Comparison of ENCODE assay signal across 8 cellular contexts in genomic region chr15:80977627-80978036, GRCh38. TPM values are rescaled to one million over a fixed set of nuclear protein-coding genes. Genes with fewer than 3 reads are reported as not detected.
A peak's percentile ranks its signal among the peaks of the same experiment; 100 is the strongest.
DNase-seq lines count a peak whose midpoint lies in the region; ATAC-seq, FAIRE-seq and TF ChIP-seq lines count a peak whose summit lies in the region.

No MANE protein-coding gene starts in this region.

- no peak overlapping the region for H2AFZ ChIP-seq in keratinocyte (ENCODE audit: control insufficient read depth, low read length)

- no peaks in the 10 kb centered on the region for H3K9me1 ChIP-seq in keratinocyte (ENCODE audit: control insufficient read depth, extremely low read depth, insufficient read depth, low read length)

- H3K36me3 Mint-ChIP-seq in CD14-positive monocyte (peaks cover 54 to 65% of the 10 kb centered on the region in 2 donors), brain (peaks cover 30% of the 10 kb centered on the region)

- H3K27ac Mint-ChIP-seq in CD14-positive monocyte (peak overlapping the region in 6 of 7 donors; percentile 14 to 78 (median 68)), brain (peak overlapping the region; percentile 20 to 77 (median 64))

- H3K4me1 ChIP-seq in keratinocyte (ENCODE audit: control insufficient read depth, extremely low read depth, insufficient read depth, low read length) = peaks cover 2% of the 10 kb centered on the region

- no peak overlapping the region for H3K27ac ChIP-seq in HL-60 (replicated peaks)
- H3K27ac ChIP-seq in keratinocyte (ENCODE audit: control insufficient read depth, insufficient read depth, low read length) = no peak overlapping the region

- peaks cover 26% of the 10 kb centered on the region for H3K79me2 ChIP-seq in keratinocyte (ENCODE audit: control insufficient read depth, insufficient read depth, low read length)

- peak; percentile 65 for FAIRE-seq in keratinocyte (lab: Jason Lieb, UNC)

- no peaks in the 10 kb centered on the region for H3K9me3 ChIP-seq in keratinocyte (ENCODE audit: control insufficient read depth, low read depth, low read length)

- TF ChIP-seq CTCF in CD14-positive monocyte (IDR thresholded peaks at IDR 0.05) (peak; percentile 72), HL-60 (IDR thresholded peaks at IDR 0.05; ENCODE audit: insufficient read depth, low read length) (no peak), brain (conservative IDR thresholded peaks at IDR 0.05) (peak; percentile 76 to 88), keratinocyte (optimal IDR thresholded peaks at IDR 0.05 in 1 of 3, IDR thresholded peaks at IDR 0.05 in 1 of 3, conservative IDR thresholded peaks at IDR 0.05 in 1 of 3; ENCODE audit: extremely low read depth in 1 of 3, insufficient read depth in 2 of 3, low read length in 3 of 3) (peak; percentile 84 to 85 (median 85))

- dilution Hi-C loops in keratinocyte (cut with MboI; ENCODE audit: extremely low pct_ligation_motif_present, low sequenced_read_pairs) = no loop called here

- peaks cover 3 to 27% of the 10 kb centered on the region in 2 experiments for H3K36me3 ChIP-seq in keratinocyte (ENCODE audit: control insufficient read depth in 2 of 2, extremely low read depth in 1 of 2, insufficient read depth in 2 of 2, low read length in 2 of 2)

- no peaks in the 10 kb centered on the region for H3K27me3 ChIP-seq in HL-60 (ENCODE audit: insufficient read depth, poor library complexity, severe bottlenecking)
- no peaks in the 10 kb centered on the region for H3K27me3 ChIP-seq in keratinocyte (ENCODE audit: control insufficient read depth, extremely low read depth, insufficient read depth, low read length)

- peaks cover 0 to 2% (median 0%) of the 10 kb centered on the region in 7 donors for H3K9me3 Mint-ChIP-seq in CD14-positive monocyte
- no peaks in the 10 kb centered on the region for H3K9me3 Mint-ChIP-seq in brain

- intact Hi-C loops in CD14-positive monocyte (cut with micrococcal nuclease) = loop anchor here (5.0 to 10.0 kb wide), 2 partner anchors 127 to 290 kb away; no protein-coding TSS in a partner anchor

- H3K4me2 ChIP-seq in keratinocyte (ENCODE audit: control insufficient read depth, extremely low read depth, insufficient read depth, low read depth, low read length) = no peak overlapping the region

- no peak overlapping the region for H3K9ac ChIP-seq in keratinocyte (ENCODE audit: control insufficient read depth, extremely low read depth, insufficient read depth, low read length)

- ATAC-seq in SK-N-SH treated with all-trans-retinoic acid at 6 μM for 48 hours (peak; percentile 84), GM18498 (IDR thresholded peaks at IDR 0.05; ENCODE audit: unreplicated experiment) (no peak), HG03108 (IDR thresholded peaks at IDR 0.05; ENCODE audit: unreplicated experiment) (no peak)

- no peak for DNase-seq in CD14-positive monocyte (ENCODE audit: low spot score)
- DNase-seq in HL-60 (ENCODE audit: low read depth in 1 of 2, low spot score in 1 of 2) = peak; percentile 38 to 64
- DNase-seq in keratinocyte (ENCODE audit: low read depth, low spot score) = no peak
- peak; percentile 3 to 10 (median 8) for DNase-seq in stimulated activated naive CD4-positive, alpha-beta T cell (lab: John Stamatoyannopoulos, UW)

- H3K27me3 Mint-ChIP-seq in CD14-positive monocyte (ENCODE audit: low read depth in 3 of 3) = no peaks in the 10 kb centered on the region
- no peaks in the 10 kb centered on the region for H3K27me3 Mint-ChIP-seq in brain

- H3K4me3 ChIP-seq in HL-60 (replicated peaks; ENCODE audit: insufficient read depth, low read length) = no peak overlapping the region
- no peak overlapping the region for H3K4me3 ChIP-seq in keratinocyte (ENCODE audit: control insufficient read depth in 2 of 3, extremely low read depth in 1 of 3, insufficient read depth in 2 of 3, low read depth in 1 of 3, low read length in 3 of 3)

- peaks cover 8% of the 10 kb centered on the region for H4K20me1 ChIP-seq in keratinocyte (ENCODE audit: control insufficient read depth, extremely low read depth, insufficient read depth, low read length)

- H3K4me1 Mint-ChIP-seq in CD14-positive monocyte (peaks cover 13% of the 10 kb centered on the region), brain (peaks cover 37% of the 10 kb centered on the region)

- H3K4me3 Mint-ChIP-seq in CD14-positive monocyte (no peak overlapping the region), brain (peak overlapping the region in 1 of 5 experiments; percentile 48)

TF ChIP-seq in SK-N-SH treated with all-trans-retinoic acid at 6 μM for 48 hours, 23 proteins besides CTCF, POLR2A, EP300 and RAD21:
- TF ChIP-seq ZNF8 (CRISPR knock-in tag; IDR thresholded peaks at IDR 0.05) (no peak), ZFP30 (CRISPR knock-in tag; IDR thresholded peaks at IDR 0.05) (no peak), ZFP3 (CRISPR knock-in tag; IDR thresholded peaks at IDR 0.05) (no peak), ARNTL (CRISPR knock-in tag; IDR thresholded peaks at IDR 0.05; ENCODE audit: borderline replicate concordance, low read depth) (no peak), ZNF70 (CRISPR knock-in tag; IDR thresholded peaks at IDR 0.05) (no peak), CSRNP3 (CRISPR knock-in tag; IDR thresholded peaks at IDR 0.05) (no peak), ZC3H10 (CRISPR knock-in tag; IDR thresholded peaks at IDR 0.05) (no peak), POU6F1 (CRISPR knock-in tag; IDR thresholded peaks at IDR 0.05; ENCODE audit: borderline replicate concordance, low read depth) (no peak)

RNA-seq across cellular contexts. Expression of gene MESD, which starts 12.0 kb away (rescaled TPM):
- 10 to 100 TPM; 13.1 to 15.7 TPM for polyA plus RNA-seq in CD14-positive monocyte
- polyA plus RNA-seq in brain (ENCODE audit: insufficient read depth, low read depth, low replicate concordance) = 17.9 TPM
- 10.9 to 22.3 TPM (median 18.7 TPM) in 3 replicates for polyA plus RNA-seq in keratinocyte
- 17.7 TPM for polyA plus RNA-seq in keratinocyte (2011; ENCODE audit: low read depth)
- 9.7 and 11.6 TPM in 2 replicates for polyA plus RNA-seq in keratinocyte (2011; cell fraction: cytosol; rRNA removed)
- 21.7 and 26.2 TPM in 2 replicates for polyA plus RNA-seq in keratinocyte (2011; cell fraction: nucleus; rRNA removed)
- 15.9 and 27.1 TPM in 2 replicates for polyA plus RNA-seq in keratinocyte (2012; ENCODE audit: low replicate concordance)
- 4.3 to 11.6 TPM (median 7.3 TPM) in 3 replicates for polyA minus RNA-seq in keratinocyte
- 20.1 TPM for polyA minus RNA-seq in keratinocyte (2011; cell fraction: cytosol; rRNA and poly(A)+ RNA removed)
- 11.3 and 22.6 TPM in 2 replicates for polyA minus RNA-seq in keratinocyte (2011; cell fraction: nucleus; rRNA and poly(A)+ RNA removed)

RNA-seq across cellular contexts. Expression of gene TLNRD1, which starts 23.1 kb away (rescaled TPM):
- polyA plus RNA-seq in CD14-positive monocyte (1 to 10 TPM; 2.6 to 3.4 TPM), brain (ENCODE audit: insufficient read depth, low read depth, low replicate concordance) (7.6 TPM), keratinocyte (3.1 to 4.7 TPM (median 3.3 TPM) in 3 replicates)
- 0.45 TPM for polyA plus RNA-seq in keratinocyte (2011; ENCODE audit: low read depth)
- 2.0 and 3.9 TPM in 2 replicates for polyA plus RNA-seq in keratinocyte (2011; cell fraction: cytosol; rRNA removed)
- polyA plus RNA-seq in keratinocyte (2011; cell fraction: nucleus; rRNA removed) = 3.3 and 4.3 TPM in 2 replicates
- polyA plus RNA-seq in keratinocyte (2012; ENCODE audit: low replicate concordance) = 2.3 and 7.0 TPM in 2 replicates
- polyA minus RNA-seq in keratinocyte = 1.3 to 4.2 TPM (median 1.8 TPM) in 3 replicates
- 19.6 TPM for polyA minus RNA-seq in keratinocyte (2011; cell fraction: cytosol; rRNA and poly(A)+ RNA removed)
- polyA minus RNA-seq in keratinocyte (2011; cell fraction: nucleus; rRNA and poly(A)+ RNA removed) = 6.2 and 6.8 TPM in 2 replicates

Comparison
In these comparisons a context has a peak if more than half of its experiments do, and no peak if none do; other contexts are left out.
1. DNase-seq: peak in HL-60 (2 of 2) and stimulated activated naive CD4-positive, alpha-beta T cell (6 of 6); none in CD14-positive monocyte (single experiment) and keratinocyte (single experiment).